Comparison of ENCODE assay signal across 15 cellular contexts in the genomic region with DNA sequence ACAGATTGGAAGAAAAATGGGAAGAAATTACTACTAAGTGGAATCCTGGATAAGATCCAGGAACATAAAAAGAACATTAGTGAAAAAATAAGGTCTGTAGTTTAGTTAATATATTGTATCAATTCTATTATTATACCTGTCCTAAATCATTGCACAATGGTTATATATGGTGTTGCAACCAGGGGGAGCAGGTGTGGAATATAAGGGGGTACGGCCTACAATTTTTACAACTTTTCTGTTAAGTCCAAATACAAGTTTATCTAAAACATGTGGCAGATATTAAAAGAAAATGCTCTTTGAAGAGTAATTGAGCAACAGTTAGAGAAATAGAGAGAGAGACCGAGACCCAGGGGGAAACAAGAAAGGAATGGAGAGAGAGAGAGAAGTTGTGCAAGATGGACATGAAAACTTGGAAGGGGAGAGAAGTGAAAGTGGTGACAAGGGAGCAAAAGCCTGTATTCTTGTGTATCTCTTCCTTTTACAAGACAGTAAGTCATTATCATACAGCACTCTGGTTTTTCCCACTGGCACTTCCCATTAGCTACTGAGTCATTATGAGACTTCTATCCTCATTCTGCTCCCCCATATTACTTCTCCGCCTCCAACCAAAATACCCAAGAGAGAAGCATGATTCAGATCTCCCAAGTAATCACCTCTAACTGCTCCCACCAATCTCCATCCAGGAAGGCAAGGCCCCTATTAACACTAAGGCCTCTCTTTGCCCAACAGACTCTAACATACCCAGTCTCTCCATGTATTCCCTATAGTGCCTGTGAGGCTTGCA. TPM values are rescaled to one million over a fixed set of nuclear protein-coding genes. Genes with fewer than 3 reads are reported as not detected.
A peak's percentile ranks its signal among the peaks of the same experiment; 100 is the strongest.
DNase-seq lines count a peak whose midpoint lies in the region; ATAC-seq and FAIRE-seq lines count a peak whose summit lies in the region.
"Had no signal": no experiment of that assay in that cellular context is flagged by ENCODE, and none has a peak within 500 bp of the region (broad histone marks: within the 10 kb centered on the region; RNA-seq: fewer than 3 reads in every experiment).

No MANE protein-coding gene starts in this region.

- peak overlapping the region; percentile 60 for H3K4me3 Mint-ChIP-seq in activated CD4-positive, alpha-beta T cell treated with anti-CD3 and anti-CD28 coated beads, Interleukin-2, amount 10 ng/mL, durations not matched to agents 24 days and 14 days
- peak overlapping the region; percentile 8 for H3K4me3 Mint-ChIP-seq in dendritic cell treated with granulocyte-macrophage colony-stimulating factor and Interleukin-4, amounts not matched to agents 40 ng/mL and 50 ng/mL, for 4 days
- H3K4me3 Mint-ChIP-seq in stimulated activated naive B cell treated with anti-CD40 and anti-IgM and Interleukin-4, amounts not matched to agents 10 μg/mL and 1 μg/mL and 100 μg/mL, for 72 hours, result peak overlapping the region in 1 of 2 donors; percentile 9

- intact Hi-C loops in activated CD4-positive, alpha-beta T cell treated with anti-CD3 and anti-CD28 coated beads, Interleukin-2, amount 10 ng/mL, durations not matched to agents 24 days and 14 days (cut with micrococcal nuclease), result no loop called here
- intact Hi-C loops in dendritic cell treated with granulocyte-macrophage colony-stimulating factor and Interleukin-4, amounts not matched to agents 40 ng/mL and 50 ng/mL, for 4 days (cut with micrococcal nuclease), result loop anchor here (2.0 kb wide), 1 partner anchor 323 kb away; no protein-coding TSS in a partner anchor

- DNase-seq in activated CD4-positive, alpha-beta T cell treated with anti-CD3 and anti-CD28 coated beads, Interleukin-2, amount 10 ng/mL, durations not matched to agents 24 days and 14 days, result no peak
- DNase-seq in activated CD4-positive, alpha-beta T cell treated with anti-CD3 and anti-CD28 coated beads, Interleukin-2, amount 50 U/mL, for 48 hours, result no peak
- no peak for DNase-seq in stimulated activated naive B cell treated with anti-CD40 and anti-IgM and Interleukin-4, amounts not matched to agents 10 μg/mL and 1 μg/mL and 100 μg/mL, for 72 hours
- DNase-seq in RCC 7860 (ENCODE audit: low spot score), result no peak
- DNase-seq: anterior cingulate cortex, GF-D8, NCI-H1436 treated with DMSO at 0.1 percent for 48 hours, RPMI8226, sigmoid colon had no signal

- H3K27me3 Mint-ChIP-seq in activated CD4-positive, alpha-beta T cell treated with anti-CD3 and anti-CD28 coated beads, Interleukin-2, amount 10 ng/mL, durations not matched to agents 24 days and 14 days, result no peaks in the 10 kb centered on the region
- no peaks in the 10 kb centered on the region for H3K27me3 Mint-ChIP-seq in dendritic cell treated with granulocyte-macrophage colony-stimulating factor and Interleukin-4, amounts not matched to agents 40 ng/mL and 50 ng/mL, for 4 days
- H3K27me3 Mint-ChIP-seq in stimulated activated naive B cell treated with anti-CD40 and anti-IgM and Interleukin-4, amounts not matched to agents 10 μg/mL and 1 μg/mL and 100 μg/mL, for 72 hours, result peaks cover 4 to 11% of the 10 kb centered on the region in 2 donors

- peaks cover 34% of the 10 kb centered on the region for H3K36me3 Mint-ChIP-seq in activated CD4-positive, alpha-beta T cell treated with anti-CD3 and anti-CD28 coated beads, Interleukin-2, amount 10 ng/mL, durations not matched to agents 24 days and 14 days (ENCODE audit: low read depth)
- H3K36me3 Mint-ChIP-seq in dendritic cell treated with granulocyte-macrophage colony-stimulating factor and Interleukin-4, amounts not matched to agents 40 ng/mL and 50 ng/mL, for 4 days (ENCODE audit: low read depth), result no peaks in the 10 kb centered on the region
- no peaks in the 10 kb centered on the region for H3K36me3 Mint-ChIP-seq in stimulated activated naive B cell treated with anti-CD40 and anti-IgM and Interleukin-4, amounts not matched to agents 10 μg/mL and 1 μg/mL and 100 μg/mL, for 72 hours

- no peak for FAIRE-seq in RCC 7860 (lab: Jason Lieb, UNC)
- FAIRE-seq: A204.1 had no signal

- peaks cover 49% of the 10 kb centered on the region for H3K4me1 Mint-ChIP-seq in activated CD4-positive, alpha-beta T cell treated with anti-CD3 and anti-CD28 coated beads, Interleukin-2, amount 10 ng/mL, durations not matched to agents 24 days and 14 days
- peaks cover 69% of the 10 kb centered on the region for H3K4me1 Mint-ChIP-seq in dendritic cell treated with granulocyte-macrophage colony-stimulating factor and Interleukin-4, amounts not matched to agents 40 ng/mL and 50 ng/mL, for 4 days (ENCODE audit: low read depth)
- H3K4me1 Mint-ChIP-seq in stimulated activated naive B cell treated with anti-CD40 and anti-IgM and Interleukin-4, amounts not matched to agents 10 μg/mL and 1 μg/mL and 100 μg/mL, for 72 hours, result peaks cover 28 to 41% of the 10 kb centered on the region in 2 donors

- H3K9me3 Mint-ChIP-seq in activated CD4-positive, alpha-beta T cell treated with anti-CD3 and anti-CD28 coated beads, Interleukin-2, amount 10 ng/mL, durations not matched to agents 24 days and 14 days, result peaks cover 21% of the 10 kb centered on the region
- peaks cover 6% of the 10 kb centered on the region for H3K9me3 Mint-ChIP-seq in dendritic cell treated with granulocyte-macrophage colony-stimulating factor and Interleukin-4, amounts not matched to agents 40 ng/mL and 50 ng/mL, for 4 days
- no peaks in the 10 kb centered on the region for H3K9me3 Mint-ChIP-seq in stimulated activated naive B cell treated with anti-CD40 and anti-IgM and Interleukin-4, amounts not matched to agents 10 μg/mL and 1 μg/mL and 100 μg/mL, for 72 hours

- peak; percentile 69 to 73 for ATAC-seq in stimulated activated naive B cell treated with anti-CD40 and anti-IgM and Interleukin-4, amounts not matched to agents 10 μg/mL and 1 μg/mL and 100 μg/mL, for 72 hours (replicated peaks)
- no peak for ATAC-seq in GM19455 (IDR thresholded peaks at IDR 0.05; ENCODE audit: unreplicated experiment)
- ATAC-seq: HCT116 had no signal

- peak overlapping the region; percentile 83 for H3K27ac Mint-ChIP-seq in activated CD4-positive, alpha-beta T cell treated with anti-CD3 and anti-CD28 coated beads, Interleukin-2, amount 10 ng/mL, durations not matched to agents 24 days and 14 days
- peak overlapping the region; percentile 65 for H3K27ac Mint-ChIP-seq in dendritic cell treated with granulocyte-macrophage colony-stimulating factor and Interleukin-4, amounts not matched to agents 40 ng/mL and 50 ng/mL, for 4 days
- no peak overlapping the region for H3K27ac Mint-ChIP-seq in stimulated activated naive B cell treated with anti-CD40 and anti-IgM and Interleukin-4, amounts not matched to agents 10 μg/mL and 1 μg/mL and 100 μg/mL, for 72 hours

RNA-seq across cellular contexts. Expression of a gene that starts 22.3 kb away (rescaled TPM):
- total RNA-seq in activated CD4-positive, alpha-beta T cell treated with anti-CD3 and anti-CD28 coated beads, Interleukin-2, amount 10 ng/mL, durations not matched to agents 24 days and 14 days, result 392 and 394 TPM in 2 replicates
- total RNA-seq: fibroblast of lung, lung microvascular endothelial cell had no signal

RNA-seq across cellular contexts. Expression of a gene that starts 29.0 kb away (rescaled TPM):
- 15.1 TPM in 2 replicates for total RNA-seq in activated CD4-positive, alpha-beta T cell treated with anti-CD3 and anti-CD28 coated beads, Interleukin-2, amount 10 ng/mL, durations not matched to agents 24 days and 14 days
- total RNA-seq: lung microvascular endothelial cell had no signal

RNA-seq across cellular contexts. Expression of a gene that starts 50.8 kb away (rescaled TPM):
- total RNA-seq in activated CD4-positive, alpha-beta T cell treated with anti-CD3 and anti-CD28 coated beads, Interleukin-2, amount 10 ng/mL, durations not matched to agents 24 days and 14 days, result 2.4 and 3.2 TPM in 2 replicates

RNA-seq across cellular contexts. Expression of a gene that starts 58.4 kb away (rescaled TPM):
- total RNA-seq in activated CD4-positive, alpha-beta T cell treated with anti-CD3 and anti-CD28 coated beads, Interleukin-2, amount 10 ng/mL, durations not matched to agents 24 days and 14 days, result 449 and 477 TPM in 2 replicates
